Comparison of ENCODE assay signal across 25 cellular contexts in the genomic region with DNA sequence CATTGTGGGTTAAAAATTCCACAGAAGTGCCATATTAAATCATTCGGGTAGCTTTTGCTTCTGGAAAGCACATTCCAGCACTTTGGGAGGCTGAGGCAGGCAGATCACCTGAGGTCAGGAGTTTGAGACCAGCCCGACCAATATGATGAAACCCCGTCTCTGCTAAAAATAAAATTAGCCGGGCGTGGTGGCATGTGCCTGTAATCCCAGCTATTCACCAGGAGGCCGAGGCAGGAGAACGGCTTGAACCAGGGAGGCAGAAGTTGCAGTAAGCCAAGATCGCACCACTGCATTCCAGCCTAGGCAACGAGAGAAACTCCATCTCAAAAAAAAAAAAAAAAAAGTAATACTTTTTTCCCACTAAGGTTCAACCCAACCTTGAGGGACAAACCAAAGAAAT.
"Had no signal": no experiment of that assay in that cellular context is flagged by ENCODE, and none has a peak within 500 bp of the region (broad histone marks: within the 10 kb centered on the region; RNA-seq: fewer than 3 reads in every experiment).

No MANE protein-coding gene starts in this region.

- DNase-seq: activated CD4-positive, alpha-beta T cell treated with anti-CD3 and anti-CD28 coated beads for 4 hours; activated CD4-positive, alpha-beta T cell treated with anti-CD3 and anti-CD28 coated beads, Interleukin-2, amount 50 U/mL, for 4 hours; activated CD4-positive, CD25-positive, alpha-beta regulatory T cell; activated gamma-delta T cell; activated naive CD4-positive, alpha-beta T cell treated with anti-CD3 and anti-CD28 coated beads, Interleukin-2, amount 10 ng/mL, durations not matched to agents 7 days and 5 days; activated naive CD8-positive, alpha-beta T cell treated with anti-CD3 and anti-CD28 coated beads, Interleukin-2, amount 10 ng/mL, durations not matched to agents 7 days and 5 days; activated T-cell treated with anti-CD3 and anti-CD28 coated beads for 4 hours; caudate nucleus; foreskin fibroblast; head of caudate nucleus; hypothalamus; immature natural killer cell; naive B cell; nephron progenitor cell; pancreas; psoas muscle; stimulated activated CD4-positive, alpha-beta T cell treated with anti-CD3 and anti-CD28 coated beads, Interleukin-15, amount 100 ng/mL, for 24 hours; stimulated activated CD4-positive, alpha-beta T cell treated with anti-CD3 and anti-CD28 coated beads, Interleukin-2, amount 100 ng/mL, for 24 hours; stimulated activated naive CD4-positive, alpha-beta T cell; T-helper 1 cell had no signal

- ATAC-seq: esophagus mucosa, left lobe of liver, pancreas had no signal

- H3K36me3 ChIP-seq: ascending aorta, pancreas, tibial nerve had no signal

- H3K27me3 ChIP-seq: ascending aorta, pancreas, tibial nerve had no signal

- H3K4me1 ChIP-seq: ascending aorta, pancreas had no signal

- H3K4me3 ChIP-seq: ascending aorta, lung, pancreas, psoas muscle, tibial nerve had no signal

- H3K9me3 ChIP-seq: ascending aorta, pancreas, psoas muscle, tibial nerve had no signal

- H3K27ac ChIP-seq: pancreas had no signal
